ENCODE assay signal across 8 cellular contexts in the genomic region with DNA sequence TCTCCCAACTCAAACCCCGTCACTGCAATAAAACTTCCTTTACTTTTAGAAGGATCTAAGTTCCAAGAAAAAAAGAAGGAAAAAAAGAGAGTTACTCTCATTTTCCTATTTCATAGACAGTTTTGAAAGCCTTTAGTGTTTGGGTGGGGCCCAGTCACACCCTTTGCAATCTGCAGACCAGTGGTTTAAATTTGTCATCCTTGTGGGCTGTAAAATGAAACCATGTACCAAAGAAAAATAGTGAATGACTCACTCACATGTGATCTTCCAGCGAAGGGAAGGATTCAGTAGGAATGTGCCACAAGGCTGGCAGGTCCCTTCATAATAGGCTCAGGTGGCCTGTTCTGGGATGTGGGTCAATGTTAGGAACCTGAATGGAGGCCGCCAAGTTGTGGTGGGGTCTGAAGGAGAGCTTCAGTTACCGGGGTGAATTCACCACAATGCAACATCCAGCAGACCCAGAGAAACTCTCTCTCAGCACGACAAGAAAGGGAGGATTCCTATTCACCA. TPM values are rescaled to one million over a fixed set of nuclear protein-coding genes. Genes with fewer than 3 reads are reported as not detected.
DNase-seq lines count a peak whose midpoint lies in the region; ATAC-seq and TF ChIP-seq lines count a peak whose summit lies in the region.

No MANE protein-coding gene starts in this region.

- peaks cover 30 to 70% of the 10 kb centered on the region in 2 experiments for H3K79me1 ChIP-seq in IMR-90 (ENCODE audit: low read depth in 1 of 2, low read length in 2 of 2)

- WGBS in IMR-90 (ENCODE audit: extremely low coverage in 2 of 2, insufficient read length in 1 of 2), 2 experiments: no CpG with 5 or more reads among the region's 5 CpGs
- WGBS in right cardiac atrium: 77% methylated on average over 5 of the region's 5 CpGs

- H2BK5ac ChIP-seq in IMR-90 (ENCODE audit: low read depth, low read length, poor library complexity, severe bottlenecking): peak overlapping the region; percentile 24

- H3K14ac ChIP-seq in IMR-90 (replicated peaks; ENCODE audit: low read depth, low read length): 0 out of 2 replicates have a peak overlapping the region, but pooled peaks have one; percentile 13

- peak overlapping the region; percentile 53 for H3K18ac ChIP-seq in IMR-90 (ENCODE audit: low read depth, low read length)

- H3K23ac ChIP-seq in IMR-90 (ENCODE audit: low read depth, low read length): no peak overlapping the region

- CTCF ChIA-PET in Caco-2 (lab: Charles Lee): interaction anchor here (0.7 kb wide), 1 partner anchor 9 kb away, joined by 3 read pairs; no protein-coding TSS in a partner anchor
- CTCF ChIA-PET in IMR-90 (lab: Yijun Ruan, JAX): no interaction called here

- H3K4me1 Mint-ChIP-seq in Caco-2 (ENCODE audit: low read depth, unreplicated experiment): peaks cover 38% of the 10 kb centered on the region
- H3K4me1 Mint-ChIP-seq in activated naive CD8-positive, alpha-beta T cell treated with anti-CD3 and anti-CD28 coated beads for 36 hours: peaks cover 47% of the 10 kb centered on the region
- H3K4me1 Mint-ChIP-seq in stimulated activated naive CD8-positive, alpha-beta T cell treated with anti-CD3 and anti-CD28 coated beads, Interleukin-15, Interleukin-2, amounts not matched to agents 100 ng/mL and 50 ng/mL, for 24 hours (ENCODE audit: low read depth): peaks cover 80% of the 10 kb centered on the region

- ATAC-seq in IMR-90 (ENCODE audit: low read depth): peak; percentile 65
- ATAC-seq in right cardiac atrium: peak; percentile 77 to 91
- ATAC-seq in HG03139 (IDR thresholded peaks at IDR 0.05; ENCODE audit: unreplicated experiment): no peak

- TF ChIP-seq CTCF in Caco-2 (IDR thresholded peaks at IDR 0.05; ENCODE audit: insufficient read depth in 1 of 2, low read depth in 1 of 2, low read length in 1 of 2, severe bottlenecking in 1 of 2, unreplicated experiment in 1 of 2): no peak
- TF ChIP-seq CTCF in IMR-90 (conservative IDR thresholded peaks at IDR 0.05; ENCODE audit: low read depth, low read length): no peak
- TF ChIP-seq CTCF in GM10266 (IDR thresholded peaks at IDR 0.05; ENCODE audit: control insufficient read depth, insufficient read depth, low read depth, missing control alignments): no peak

- dilution Hi-C loops in IMR-90 (cut with HindIII; ENCODE audit: low sequenced_read_pairs, unreplicated experiment): no loop called here

- H3K36me3 ChIP-seq in Caco-2 (ENCODE audit: control insufficient read depth, insufficient read depth, low read length) (peaks cover 4% of the 10 kb centered on the region; the same call in 1 of the 2 replicates), IMR-90 (ENCODE audit: control insufficient read depth, insufficient read depth, low read length) (no peaks in the 10 kb centered on the region)

- H2BK15ac ChIP-seq in IMR-90 (ENCODE audit: low read depth, low read length): peak overlapping the region; percentile 80; the same call in 1 of the 3 replicates

- no peak overlapping the region for H3K4me3 Mint-ChIP-seq in Caco-2 (ENCODE audit: unreplicated experiment)
- no peak overlapping the region for H3K4me3 Mint-ChIP-seq in activated naive CD8-positive, alpha-beta T cell treated with anti-CD3 and anti-CD28 coated beads for 36 hours
- peak overlapping the region; percentile 44 for H3K4me3 Mint-ChIP-seq in stimulated activated naive CD8-positive, alpha-beta T cell treated with anti-CD3 and anti-CD28 coated beads, Interleukin-15, Interleukin-2, amounts not matched to agents 100 ng/mL and 50 ng/mL, for 24 hours

- H4K91ac ChIP-seq in IMR-90 (ENCODE audit: insufficient read depth, low read depth, low read length): peak overlapping the region; percentile 37; the same call in 1 of the 2 replicates

- no peak overlapping the region for H3K9ac ChIP-seq in IMR-90 (ENCODE audit: low read depth, low read length)

- peak overlapping the region; percentile 1; the same call in 1 of the 2 replicates for H3K4me2 ChIP-seq in IMR-90 (ENCODE audit: low read depth, low read length)

- DNase-seq in Caco-2 (peak in 1 of 2 experiments; percentile 47), IMR-90 (peak; percentile 88), right cardiac atrium (peak in 1 of 3 donors; percentile 51), GM10266 (ENCODE audit: extremely low spot score) (no peak), posterior vena cava (ENCODE audit: low spot score) (no peak)
- DNase-seq in activated naive CD8-positive, alpha-beta T cell treated with anti-CD3 and anti-CD28 coated beads for 36 hours: no peak

- TF ChIP-seq POLR2A in IMR-90 (IDR thresholded peaks at IDR 0.05; ENCODE audit: low read depth, low read length): no peak

- H2BK20ac ChIP-seq in IMR-90 (ENCODE audit: low read depth, low read length): peak overlapping the region; percentile 79; the same call in 1 of the 2 replicates

- no peak overlapping the region for H3K56ac ChIP-seq in IMR-90 (ENCODE audit: extremely low read depth, insufficient read depth, low read length)

- no peak overlapping the region for H2AFZ ChIP-seq in IMR-90 (replicated peaks; ENCODE audit: low read length, poor library complexity)

- H3K4me3 ChIP-seq in Caco-2 (ENCODE audit: low read depth, low read length) (no peak overlapping the region), IMR-90 (ENCODE audit: insufficient read depth, low read depth, low read length) (no peak overlapping the region), right cardiac atrium (ENCODE audit: low read length) (no peak overlapping the region)

- peaks cover 11% of the 10 kb centered on the region; the same call in 1 of the 2 replicates for H4K20me1 ChIP-seq in IMR-90 (ENCODE audit: insufficient read depth, low read length)

- H3K27me3 ChIP-seq in Caco-2 (replicated peaks; ENCODE audit: control insufficient read depth, insufficient read depth, low read length) (no peaks in the 10 kb centered on the region), IMR-90 (ENCODE audit: control insufficient read depth, insufficient read depth, low read length) (no peaks in the 10 kb centered on the region), right cardiac atrium (ENCODE audit: control insufficient read depth, insufficient read depth) (no peaks in the 10 kb centered on the region)

- peak overlapping the region; percentile 71 for H3K27ac Mint-ChIP-seq in Caco-2 (ENCODE audit: unreplicated experiment)
- H3K27ac Mint-ChIP-seq in activated naive CD8-positive, alpha-beta T cell treated with anti-CD3 and anti-CD28 coated beads for 36 hours: peak overlapping the region; percentile 15
- H3K27ac Mint-ChIP-seq in stimulated activated naive CD8-positive, alpha-beta T cell treated with anti-CD3 and anti-CD28 coated beads, Interleukin-15, Interleukin-2, amounts not matched to agents 100 ng/mL and 50 ng/mL, for 24 hours: peak overlapping the region; percentile 89

- H4K8ac ChIP-seq in IMR-90 (ENCODE audit: low read depth in 2 of 2, low read length in 2 of 2): peak overlapping the region in 1 of 2 experiments; percentile 22; a peak in 2 of 4 replicates

- peaks cover 23% of the 10 kb centered on the region for H3K36me3 Mint-ChIP-seq in Caco-2 (ENCODE audit: insufficient read depth, unreplicated experiment)
- no peaks in the 10 kb centered on the region for H3K36me3 Mint-ChIP-seq in activated naive CD8-positive, alpha-beta T cell treated with anti-CD3 and anti-CD28 coated beads for 36 hours
- H3K36me3 Mint-ChIP-seq in stimulated activated naive CD8-positive, alpha-beta T cell treated with anti-CD3 and anti-CD28 coated beads, Interleukin-15, Interleukin-2, amounts not matched to agents 100 ng/mL and 50 ng/mL, for 24 hours (ENCODE audit: low read depth): peaks cover 4% of the 10 kb centered on the region

- peak overlapping the region; percentile 70 for H3K4ac ChIP-seq in IMR-90 (ENCODE audit: low read depth, low read length)

- H3K27me3 Mint-ChIP-seq in Caco-2 (ENCODE audit: insufficient read depth, unreplicated experiment): no peaks in the 10 kb centered on the region
- H3K27me3 Mint-ChIP-seq in activated naive CD8-positive, alpha-beta T cell treated with anti-CD3 and anti-CD28 coated beads for 36 hours: no peaks in the 10 kb centered on the region
- H3K27me3 Mint-ChIP-seq in stimulated activated naive CD8-positive, alpha-beta T cell treated with anti-CD3 and anti-CD28 coated beads, Interleukin-15, Interleukin-2, amounts not matched to agents 100 ng/mL and 50 ng/mL, for 24 hours: no peaks in the 10 kb centered on the region

- H3K9me1 ChIP-seq in IMR-90 (ENCODE audit: insufficient read depth, low read length): peaks cover 14% of the 10 kb centered on the region

- H4K5ac ChIP-seq in IMR-90 (ENCODE audit: low read depth, low read length): no peak overlapping the region; the same call in 1 of the 2 replicates

- peak overlapping the region; percentile 69; the same call in 1 of the 2 replicates for H2BK120ac ChIP-seq in IMR-90 (ENCODE audit: low read depth, low read length)

- intact Hi-C loops in Caco-2 (cut with micrococcal nuclease; ENCODE audit: unreplicated experiment): no loop called here
- intact Hi-C loops in IMR-90 (cut with micrococcal nuclease): no loop called here
- intact Hi-C loops in right cardiac atrium (cut with DNase I): no loop called here
- intact Hi-C loops in posterior vena cava (cut with DNase I): loop anchor here in 1 of 2 donors (10.0 kb wide), 1 partner anchor 355 kb away; no protein-coding TSS in a partner anchor

- H2AK9ac ChIP-seq in IMR-90 (replicated peaks; ENCODE audit: low read depth, low read length, poor library complexity): peak overlapping the region; percentile 28

- POLR2A ChIA-PET in Caco-2 (lab: Charles Lee) (no interaction called here), IMR-90 (lab: Charles Lee; ENCODE audit: unreplicated experiment) (no interaction called here)

- no peaks in the 10 kb centered on the region for H3K9me3 ChIP-seq in Caco-2
- no peaks in the 10 kb centered on the region for H3K9me3 ChIP-seq in IMR-90 (ENCODE audit: control insufficient read depth, insufficient read depth, low read length)
- H3K9me3 ChIP-seq in right cardiac atrium (ENCODE audit: control insufficient read depth, low read length): no peaks in the 10 kb centered on the region

- TF ChIP-seq RAD21 in IMR-90 (IDR thresholded peaks at IDR 0.05; ENCODE audit: low read length): no peak

- H3K27ac ChIP-seq in IMR-90 (ENCODE audit: insufficient read depth, low read length) (no peak overlapping the region; the same call in 1 of the 2 replicates), right cardiac atrium (ENCODE audit: low read length) (no peak overlapping the region)

- BruUV-seq in Caco-2 (replicated peaks; lab: Mats Ljungman, UMichigan) (no TSS peak), IMR-90 (replicated peaks; lab: Mats Ljungman, UMichigan) (no TSS peak)

- H2AK5ac ChIP-seq in IMR-90 (ENCODE audit: low read depth, low read length): peak overlapping the region; percentile 23; the same call in 1 of the 2 replicates

- H3K4me1 ChIP-seq in Caco-2 (peaks cover 36% of the 10 kb centered on the region), IMR-90 (ENCODE audit: control insufficient read depth, insufficient read depth, low read length) (peaks cover 20% of the 10 kb centered on the region), right cardiac atrium (ENCODE audit: control insufficient read depth, insufficient read depth, low read length) (peaks cover 6% of the 10 kb centered on the region)

- no peaks in the 10 kb centered on the region for H3K9me3 Mint-ChIP-seq in Caco-2 (ENCODE audit: unreplicated experiment)
- no peaks in the 10 kb centered on the region for H3K9me3 Mint-ChIP-seq in activated naive CD8-positive, alpha-beta T cell treated with anti-CD3 and anti-CD28 coated beads for 36 hours
- no peaks in the 10 kb centered on the region for H3K9me3 Mint-ChIP-seq in stimulated activated naive CD8-positive, alpha-beta T cell treated with anti-CD3 and anti-CD28 coated beads, Interleukin-15, Interleukin-2, amounts not matched to agents 100 ng/mL and 50 ng/mL, for 24 hours

- in situ Hi-C loops in IMR-90 (cut with MboI; ENCODE audit: low sequenced_read_pairs): no loop called here

RNA-seq across cellular contexts. Expression of a gene that starts 28.3 kb away (rescaled TPM):
- total RNA-seq in Caco-2 (2022) (90.8 and 92.0 TPM in 2 replicates), IMR-90 (2012; rRNA removed) (22.2 and 25.8 TPM in 2 replicates), right cardiac atrium (10 to 100 TPM; 27.1 to 43.7 (median 33.9) TPM), posterior vena cava (10 to 100 TPM; 90.8 to 92.2 TPM)
- polyA plus RNA-seq in IMR-90 (2012; rRNA removed) (72.0 and 113 TPM in 2 replicates), right cardiac atrium (15.4 TPM)
- polyA plus RNA-seq in IMR-90 (2012; cell fraction: cytosol; rRNA removed): 21.8 and 32.1 TPM in 2 replicates
- polyA plus RNA-seq in IMR-90 (2012; cell fraction: nucleus; rRNA removed; ENCODE audit: low replicate concordance): 18.7 and 28.6 TPM in 2 replicates
- 10 to 100 TPM; 15.2 to 15.6 TPM for total RNA-seq in activated naive CD8-positive, alpha-beta T cell treated with anti-CD3 and anti-CD28 coated beads for 36 hours

RNA-seq across cellular contexts. Expression of a gene that starts 59.2 kb away (rescaled TPM):
- 13.8 and 17.5 TPM in 2 replicates for total RNA-seq in Caco-2 (2022)
- total RNA-seq in IMR-90 (2012; rRNA removed): 3.4 and 6.1 TPM in 2 replicates
- polyA plus RNA-seq in IMR-90 (2012; rRNA removed): 2.3 and 2.8 TPM in 2 replicates
- polyA plus RNA-seq in IMR-90 (2012; cell fraction: cytosol; rRNA removed): 2.8 and 3.0 TPM in 2 replicates
- polyA plus RNA-seq in IMR-90 (2012; cell fraction: nucleus; rRNA removed; ENCODE audit: low replicate concordance): 4.0 and 4.2 TPM in 2 replicates
- total RNA-seq in activated naive CD8-positive, alpha-beta T cell treated with anti-CD3 and anti-CD28 coated beads for 36 hours: 10 to 100 TPM; 14.2 to 16.1 TPM
- 1 to 10 TPM; 4.6 to 6.8 (median 6.4) TPM for total RNA-seq in right cardiac atrium
- polyA plus RNA-seq in right cardiac atrium: 2.5 TPM
- total RNA-seq in posterior vena cava: 10 to 100 TPM; 10.4 to 11.5 TPM

Comparison
In these comparisons a context has a peak if more than half of its experiments do, and no peak if none do; other contexts are left out.
1. H3K27ac Mint-ChIP-seq: peak in every context shown above with its lines; median percentile 89 in stimulated activated naive CD8-positive, alpha-beta T cell treated with anti-CD3 and anti-CD28 coated beads, Interleukin-15, Interleukin-2, amounts not matched to agents 100 ng/mL and 50 ng/mL, for 24 hours; 71 in Caco-2; 15 in activated naive CD8-positive, alpha-beta T cell treated with anti-CD3 and anti-CD28 coated beads for 36 hours.